ENCODE assay signal across 29 cellular contexts in genomic region chr7:156080596-156080995, GRCh38.
"Had no signal": no experiment of that assay in that cellular context is flagged by ENCODE, and none has a peak within 500 bp of the region (broad histone marks: within the 10 kb centered on the region; RNA-seq: fewer than 3 reads in every experiment).

No MANE protein-coding gene starts in this region.

- H3K4me3 ChIP-seq: cardiac muscle cell, SK-N-MC had no signal

- ATAC-seq: activated CD4-positive, alpha-beta T cell treated with anti-CD3 and anti-CD28 coated beads for 36 hours; activated T-helper 17 cell treated with anti-CD3 and anti-CD28 coated beads, Interleukin-2, amount 50 U/mL, for 72 hours; Panc1; Right ventricle myocardium inferior; T-cell had no signal

- H3K36me3 ChIP-seq: brain microvascular endothelial cell, cardiac muscle cell had no signal

- DNase-seq: activated CD4-positive, alpha-beta memory T cell treated with anti-CD3 and anti-CD28 coated beads, Interleukin-2, amount 10 ng/mL, durations not matched to agents 7 days and 5 days; activated CD4-positive, alpha-beta T cell treated with anti-CD3 and anti-CD28 coated beads for 36 hours; activated CD4-positive, alpha-beta T cell treated with anti-CD3 and anti-CD28 coated beads, Interleukin-2, amount 50 U/mL, for 1 hour; activated gamma-delta T cell; activated naive CD4-positive, alpha-beta T cell treated with anti-CD3 and anti-CD28 coated beads for 36 hours; activated T-cell treated with anti-CD3 and anti-CD28 coated beads for 4 hours; activated T-cell treated with anti-CD3 and anti-CD28 coated beads, Interleukin-2, amount 50 U/mL, for 48 hours; brain microvascular endothelial cell; MV-4-11; NCI-H1417 treated with DMSO at 0.1 percent for 48 hours; NCI-H1694 treated with DMSO at 0.1 percent for 48 hours; NCI-H2029 treated with DMSO at 0.1 percent for 48 hours; NCI-H2171; NCI-H2227 treated with DMSO at 0.1 percent for 48 hours; NCI-H446 treated with DMSO at 0.1 percent for 48 hours; NCI-H524 treated with DMSO at 0.1 percent for 48 hours; NCI-H82; OCI-M1; RPMI8226; T-cell; T-helper 2 cell; T1000 had no signal

- H3K27ac ChIP-seq: brain microvascular endothelial cell, cardiac muscle cell, KMS-11, SK-N-MC, VCaP had no signal

- H3K27me3 ChIP-seq: brain microvascular endothelial cell, cardiac muscle cell had no signal
